ENCODE assay signal across 8 cellular contexts in genomic region chr5:32173394-32174010, GRCh38. TPM values are rescaled to one million over a fixed set of nuclear protein-coding genes. Genes with fewer than 3 reads are reported as not detected.
DNase-seq lines count a peak whose midpoint lies in the region; ATAC-seq, FAIRE-seq and TF ChIP-seq lines count a peak whose summit lies in the region.

No MANE protein-coding gene starts in this region.

- TF ChIP-seq POLR2A in spleen (IDR thresholded peaks at IDR 0.05) = no peak

- H3K4me3 ChIP-seq in bronchial epithelial cell (ENCODE audit: low read depth, low read length) (peak overlapping the region; percentile 69), spleen (peak overlapping the region; percentile 51 to 87 (median 74))

- H3K27ac Mint-ChIP-seq in T-helper 17 cell = peak overlapping the region; percentile 98

- no peaks in the 10 kb centered on the region for H3K36me3 Mint-ChIP-seq in T-helper 17 cell (ENCODE audit: low read depth)

- FAIRE-seq in bronchial epithelial cell (lab: Jason Lieb, UNC) = no peak

- peak; percentile 70 for DNase-seq in GM13977 (ENCODE audit: low spot score)
- peak; percentile 79 to 95 (median 92) for DNase-seq in NCI-H1417 (lab: John Stamatoyannopoulos, UW)
- peak; percentile 15 to 34 (median 23) for DNase-seq in T-helper 17 cell
- peak; percentile 38 for DNase-seq in bronchial epithelial cell (ENCODE audit: low read depth)
- peak; percentile 68 for DNase-seq in islet precursor cell
- DNase-seq in spleen = peak; percentile 93
- no peak for DNase-seq in inferior parietal cortex (ENCODE audit: extremely low spot score)

- no peak for TF ChIP-seq CTCF in GM13977 (IDR thresholded peaks at IDR 0.05; ENCODE audit: extremely low read depth, insufficient read depth, missing control alignments)
- TF ChIP-seq CTCF in bronchial epithelial cell (IDR thresholded peaks at IDR 0.05; ENCODE audit: insufficient read depth, low read length, severe bottlenecking) = no peak
- no peak for TF ChIP-seq CTCF in spleen (IDR thresholded peaks at IDR 0.05 in 8 of 11, conservative IDR thresholded peaks at IDR 0.05 in 3 of 11)

- H3K36me3 ChIP-seq in bronchial epithelial cell (ENCODE audit: control insufficient read depth, insufficient read depth, low read length) (peaks cover 3% of the 10 kb centered on the region), spleen (peaks cover 0 to 33% (median 9%) of the 10 kb centered on the region in 6 donors)

- peak overlapping the region; percentile 98 to 100 (median 99) for H3K27ac ChIP-seq in spleen

- 0 to 1% (median 1%) methylated on average over 38 to 70 of the region's 70 CpGs for WGBS in spleen, 5 donors

- in situ Hi-C loops in GM13977 (cut with MboI; ENCODE audit: low pct_unique_long_range_greater_than_20kb, low sequenced_read_pairs, unreplicated experiment) = no loop called here

- peak overlapping the region; percentile 99 for H3K4me3 Mint-ChIP-seq in T-helper 17 cell

- peaks cover 22% of the 10 kb centered on the region for H3K4me1 Mint-ChIP-seq in T-helper 17 cell

- peaks cover 5% of the 10 kb centered on the region for H3K27me3 Mint-ChIP-seq in T-helper 17 cell

- ATAC-seq in HG02759 (IDR thresholded peaks at IDR 0.05; ENCODE audit: unreplicated experiment) (peak; percentile 25), T-helper 17 cell (peak; percentile 26)

- H3K9me3 ChIP-seq in T-helper 17 cell (ENCODE audit: control insufficient read depth, low read length, poor library complexity, severe bottlenecking) = no peaks in the 10 kb centered on the region
- no peaks in the 10 kb centered on the region for H3K9me3 ChIP-seq in spleen

- intact Hi-C loops in spleen (cut with DNase I; ENCODE audit: low total_unique reads) = no loop called here

- H3K27me3 ChIP-seq in bronchial epithelial cell (ENCODE audit: control insufficient read depth, insufficient read depth, low read length) (no peaks in the 10 kb centered on the region), spleen (replicated peaks in 1 of 7) (no peaks in the 10 kb centered on the region)

- peaks cover 24 to 61% (median 50%) of the 10 kb centered on the region in 6 donors for H3K4me1 ChIP-seq in spleen

RNA-seq across cellular contexts. Expression of gene GOLPH3, which starts 0.6 kb away (rescaled TPM):
- total RNA-seq in T-helper 17 cell (10 to 100 TPM; 59.1 to 61.9 TPM), bronchial epithelial cell (68.4 and 83.7 TPM in 2 replicates), spleen (10 to 100 TPM; 62.9 to 82.3 (median 73.6) TPM)
- 10 to 100 TPM; 27.0 to 42.5 (median 35.2) TPM for polyA plus RNA-seq in spleen
